Comparison of ENCODE assay signal across 21 cellular contexts in genomic region chr2:39256040-39256439, GRCh38. TPM values are rescaled to one million over a fixed set of nuclear protein-coding genes. Genes with fewer than 3 reads are reported as not detected.
DNase-seq lines count a peak whose midpoint lies in the region; ATAC-seq, FAIRE-seq and TF ChIP-seq lines count a peak whose summit lies in the region.
"Had no signal": no experiment of that assay in that cellular context is flagged by ENCODE, and none has a peak within 500 bp of the region (broad histone marks: within the 10 kb centered on the region; RNA-seq: fewer than 3 reads in every experiment).

No MANE protein-coding gene starts in this region.

- TF ChIP-seq CTCF in A549 (IDR thresholded peaks at IDR 0.05), result no peak
- TF ChIP-seq CTCF in upper lobe of right lung (IDR thresholded peaks at IDR 0.05), result no peak

- FAIRE-seq in A549 (lab: Jason Lieb, UNC), result no peak
- FAIRE-seq in RCC 7860 (lab: Jason Lieb, UNC), result peak; percentile 58
- FAIRE-seq in frontal cortex (lab: Jason Lieb, UNC), result peak; percentile 24
- FAIRE-seq: GM12891, H54 had no signal

- no peaks in the 10 kb centered on the region for H3K4me1 ChIP-seq in A549
- no peaks in the 10 kb centered on the region for H3K4me1 ChIP-seq in upper lobe of right lung

- no peak for ATAC-seq in A549
- no peak for ATAC-seq in upper lobe of right lung

- TF ChIP-seq EP300 in A549 (IDR thresholded peaks at IDR 0.05), result no peak

- no peaks in the 10 kb centered on the region for H3K9me3 ChIP-seq in A549
- no peaks in the 10 kb centered on the region for H3K9me3 ChIP-seq in upper lobe of right lung
- H3K9me3 ChIP-seq: HAP-1 had no signal

- CTCF ChIA-PET in A549 (lab: Yijun Ruan, JAX), result no interaction called here

- H3K4me2 ChIP-seq in A549, result no peak overlapping the region

- TF ChIP-seq RAD21 in A549 (conservative IDR thresholded peaks at IDR 0.05 in 1 of 2, IDR thresholded peaks at IDR 0.05 in 1 of 2), result no peak

- POLR2A ChIA-PET in A549 (lab: Yijun Ruan, JAX), result no interaction called here

- intact Hi-C loops in upper lobe of right lung (cut with DNase I), result no loop called here

- no peak for TF ChIP-seq POLR2A in A549 (IDR thresholded peaks at IDR 0.05; ENCODE audit: low read length)

- H3K27me3 ChIP-seq in upper lobe of right lung, result no peaks in the 10 kb centered on the region

- no peak for DNase-seq in A549 (ENCODE audit: low read depth in 1 of 2, low spot score in 1 of 2)
- DNase-seq in RCC 7860 (ENCODE audit: low spot score), result no peak
- no peak for DNase-seq in frontal cortex (ENCODE audit: low spot score in 2 of 2)
- DNase-seq in RPMI8226, result no peak
- DNase-seq in upper lobe of right lung, result no peak
- DNase-seq in SKM-1 treated with dmso at 0.1 percent for 144 hours (lab: John Stamatoyannopoulos, UW; ENCODE audit: unreplicated experiment), result no peak
- DNase-seq: C1 segment of cervical spinal cord; Calu3; CD4-positive, alpha-beta memory T cell; COR-L47; DMS153; DMS79; EL; GF-D8; GOT3; HFFc6 had no signal

- peaks cover 96% of the 10 kb centered on the region for H3K36me3 ChIP-seq in upper lobe of right lung

- H3K4me3 ChIP-seq in A549 (no peak overlapping the region), upper lobe of right lung (no peak overlapping the region)
- H3K4me3 ChIP-seq: HAP-1 had no signal

- no peak overlapping the region for H3K27ac ChIP-seq in A549
- H3K27ac ChIP-seq in upper lobe of right lung, result no peak overlapping the region
- H3K27ac ChIP-seq: 22Rv1 had no signal

TF ChIP-seq in A549, 52 proteins besides CTCF, POLR2A, EP300 and RAD21:
- TF ChIP-seq MAFK (IDR thresholded peaks at IDR 0.05; ENCODE audit: partially characterized antibody), result peak; percentile 20
- no peak for TF ChIP-seq RFX5 (IDR thresholded peaks at IDR 0.05)

RNA-seq across cellular contexts. Expression of gene CDKL4, which starts 12.3 kb away (rescaled TPM):
- polyA plus RNA-seq in A549 (2011; rRNA removed) (0.06 TPM in 1 of 2 replicates, not detected in the other), A549 (2017; fragmentation: RNase III; extraction: RNeasy Plus Mini Kit Qiagen cat#74134 plus additional on column Dnase treatment) (not detected in 3 replicates)
- not detected in 2 replicates for polyA plus RNA-seq in A549 (2012; cell fraction: cytosol; rRNA removed)
- polyA plus RNA-seq in A549 (2012; cell fraction: nucleus; rRNA removed), result not detected in 2 replicates
- 0.91 TPM in 1 of 2 replicates, not detected in the other for polyA minus RNA-seq in A549 (2011; rRNA and poly(A)+ RNA removed)
- total RNA-seq in frontal cortex (14.7 TPM), upper lobe of right lung (2.1 TPM)
- polyA plus RNA-seq: BJ; CD4-positive, alpha-beta memory T cell had no signal
